ENCODE assay signal across 1 cellular context in the genomic region with DNA sequence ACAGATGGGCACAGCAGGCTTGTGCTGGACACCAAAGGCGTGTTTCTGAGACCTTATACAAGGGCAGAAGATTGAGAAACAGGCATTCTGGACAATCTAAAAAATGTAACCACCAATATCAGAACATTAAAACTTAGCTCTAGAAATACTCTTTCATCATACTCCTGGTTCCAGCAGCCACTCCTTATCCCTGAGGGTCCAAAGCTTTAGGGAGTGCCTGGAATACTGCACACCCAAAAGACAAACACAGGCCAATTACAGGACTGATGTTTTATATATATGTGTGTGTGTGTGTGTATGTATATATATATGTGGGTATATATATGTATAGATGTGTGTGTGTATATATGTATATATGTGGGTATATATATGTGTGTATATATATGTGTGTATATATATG.
TF ChIP-seq lines count a peak whose summit lies in the region.

No MANE protein-coding gene starts in this region.

TF ChIP-seq in HepG2, 621 proteins besides CTCF, POLR2A, EP300 and RAD21:
- TF ChIP-seq ERF (CRISPR knock-in tag; IDR thresholded peaks at IDR 0.05) (no peak), HNF4A (CRISPR knock-in tag; IDR thresholded peaks at IDR 0.05) (peak; percentile 44; the same call in 1 of the 2 replicates), SMYD3 (CRISPR knock-in tag; IDR thresholded peaks at IDR 0.05) (no peak), PHF20 (CRISPR knock-in tag; IDR thresholded peaks at IDR 0.05) (no peak), ZNF75D (CRISPR knock-in tag; IDR thresholded peaks at IDR 0.05; ENCODE audit: borderline replicate concordance) (no peak)
